In genomic region chr11:83033972-83034672, GRCh38 we compare ENCODE assay signal across 7 cellular contexts. TPM values are rescaled to one million over a fixed set of nuclear protein-coding genes. Genes with fewer than 3 reads are reported as not detected.
DNase-seq lines count a peak whose midpoint lies in the region; ATAC-seq and TF ChIP-seq lines count a peak whose summit lies in the region.

No MANE protein-coding gene starts in this region.

- TF ChIP-seq POLR2A in uterus (IDR thresholded peaks at IDR 0.05): no peak

- H3K9me3 ChIP-seq in mucosa of descending colon (no peaks in the 10 kb centered on the region), uterus (no peaks in the 10 kb centered on the region)

- H3K27ac ChIP-seq in cingulate gyrus (ENCODE audit: low read depth, low read length): peak overlapping the region; percentile 92
- peak overlapping the region; percentile 67 to 80 for H3K27ac ChIP-seq in uterus

- intact Hi-C loops in mucosa of descending colon (cut with DNase I, micrococcal nuclease) (no loop called here), uterus (cut with DNase I; ENCODE audit: low total_unique reads) (no loop called here)

- no peaks in the 10 kb centered on the region for H3K27me3 ChIP-seq in uterus

- DNase-seq in NCI-H2227 treated with DMSO at 0.1 percent for 48 hours (lab: John Stamatoyannopoulos, UW) (peak; percentile 39), mucosa of descending colon (peak; percentile 49 to 59 (median 52)), uterus (peak; percentile 54 to 56), NCI-H1092 (lab: John Stamatoyannopoulos, UW) (no peak)

- H3K4me3 ChIP-seq in mucosa of descending colon: no peak overlapping the region
- H3K4me3 ChIP-seq in uterus: peak overlapping the region; percentile 5 to 14

- ATAC-seq in GM19395 (IDR thresholded peaks at IDR 0.05; ENCODE audit: unreplicated experiment) (peak; percentile 41), mucosa of descending colon (peak; percentile 87), HG03045 (IDR thresholded peaks at IDR 0.05; ENCODE audit: unreplicated experiment) (no peak)

- H3K36me3 ChIP-seq in mucosa of descending colon (ENCODE audit: low read depth) (no peaks in the 10 kb centered on the region), uterus (no peaks in the 10 kb centered on the region)

- TF ChIP-seq CTCF in mucosa of descending colon (IDR thresholded peaks at IDR 0.05): no peak
- TF ChIP-seq CTCF in uterus (IDR thresholded peaks at IDR 0.05): no peak

- H3K4me1 ChIP-seq in mucosa of descending colon (ENCODE audit: low read depth) (peaks cover 13% of the 10 kb centered on the region), uterus (peaks cover 0 to 5% of the 10 kb centered on the region in 2 donors)

RNA-seq across cellular contexts. Expression of gene RAB30, which starts 37.6 kb away (rescaled TPM):
- 10 to 100 TPM; 16.2 to 30.7 (median 19.1) TPM for total RNA-seq in mucosa of descending colon
- total RNA-seq in uterus: 100 to 1,000 TPM in 1 of 4 donors, 10 to 100 TPM in 3; 12.4 to 113 (median 48.4) TPM
